In the genomic region with DNA sequence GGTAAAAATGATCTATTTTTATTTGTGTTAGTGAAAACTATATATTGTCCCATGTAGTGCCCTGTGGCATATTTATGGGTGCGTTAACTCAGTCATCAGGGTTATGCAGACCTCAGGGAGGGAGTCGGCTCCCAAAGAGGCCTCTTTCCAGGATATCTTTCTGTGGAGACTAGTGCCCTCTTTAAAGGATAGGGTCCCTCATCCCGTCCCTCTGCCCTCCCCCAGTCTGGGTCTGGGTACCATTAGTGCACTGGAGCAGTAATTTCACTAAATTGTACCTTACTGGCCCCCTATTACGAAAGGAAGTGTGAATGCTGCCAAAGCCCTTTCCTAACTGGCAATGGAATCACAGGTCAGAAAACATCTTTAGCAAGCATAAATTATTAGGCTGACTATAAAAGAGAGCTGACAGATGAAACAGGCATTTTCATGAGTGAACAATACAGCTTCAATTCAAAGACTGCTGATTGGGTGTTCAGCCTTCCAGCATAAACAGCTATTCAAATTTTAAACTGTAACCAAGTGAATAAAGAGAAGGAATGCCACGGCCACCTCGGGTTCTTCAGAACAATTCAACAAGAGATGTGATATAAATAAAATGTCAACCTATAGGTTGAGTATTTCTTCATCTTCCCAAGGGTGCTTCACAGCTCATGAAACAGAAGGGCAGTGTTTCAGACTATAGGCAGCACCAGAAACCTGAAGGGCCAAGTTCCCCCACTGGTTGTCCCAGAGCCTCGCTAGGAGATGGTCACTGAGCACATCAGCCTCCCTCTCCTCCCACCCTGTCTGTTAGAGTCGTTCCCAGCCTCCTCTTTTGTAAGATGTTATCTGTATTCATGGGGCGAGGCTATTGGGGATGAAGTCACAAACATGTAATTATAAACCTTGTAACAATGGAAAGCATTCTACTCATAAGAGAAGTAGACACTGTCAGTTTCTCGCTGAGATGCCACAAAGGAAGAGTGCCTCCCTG, we compare ENCODE assay signal across 28 cellular contexts.
DNase-seq lines count a peak whose midpoint lies in the region; ATAC-seq and TF ChIP-seq lines count a peak whose summit lies in the region.
"Had no signal": no experiment of that assay in that cellular context is flagged by ENCODE, and none has a peak within 500 bp of the region (broad histone marks: within the 10 kb centered on the region; RNA-seq: fewer than 3 reads in every experiment).

No MANE protein-coding gene starts in this region.

- H3K27me3 ChIP-seq in left ventricle myocardium inferior (ENCODE audit: low read depth) (no peaks in the 10 kb centered on the region), esophagus muscularis mucosa (no peaks in the 10 kb centered on the region)
- H3K27me3 ChIP-seq: heart left ventricle, SJCRH30 had no signal

- no peaks in the 10 kb centered on the region for H3K36me3 ChIP-seq in left ventricle myocardium inferior
- H3K36me3 ChIP-seq in esophagus muscularis mucosa = no peaks in the 10 kb centered on the region
- H3K36me3 ChIP-seq: heart left ventricle, lower lobe of right lung, SJCRH30 had no signal

- WGBS in esophagus muscularis mucosa = 66% methylated on average over 10 of the region's 10 CpGs

- no peak overlapping the region for H3K4me3 ChIP-seq in left ventricle myocardium inferior
- no peak overlapping the region for H3K4me3 ChIP-seq in esophagus muscularis mucosa
- H3K4me3 ChIP-seq: A549, GM12878, heart left ventricle, lower lobe of right lung, SJCRH30 had no signal

- peaks cover 2% of the 10 kb centered on the region for H3K4me1 ChIP-seq in left ventricle myocardium inferior
- peaks cover 0 to under 1% (median 0%) of the 10 kb centered on the region in 4 donors for H3K4me1 ChIP-seq in esophagus muscularis mucosa
- H3K4me1 ChIP-seq: A549, lower lobe of right lung, SJCRH30 had no signal

- no peak for TF ChIP-seq CTCF in left ventricle myocardium inferior (IDR thresholded peaks at IDR 0.05; ENCODE audit: borderline replicate concordance)
- TF ChIP-seq CTCF in esophagus muscularis mucosa (IDR thresholded peaks at IDR 0.05) = no peak

- intact Hi-C loops in left ventricle myocardium inferior (cut with micrococcal nuclease) = no loop called here
- intact Hi-C loops in Right ventricle myocardium superior (cut with DNase I) = no loop called here
- intact Hi-C loops in esophagus muscularis mucosa (cut with DNase I) = no loop called here

- no peak for TF ChIP-seq POLR2A in esophagus muscularis mucosa (IDR thresholded peaks at IDR 0.05; ENCODE audit: low read depth)

- DNase-seq in left ventricle myocardium inferior (no peak), Right ventricle myocardium superior (no peak), middle frontal gyrus (ENCODE audit: extremely low spot score, low spot score) (peak; percentile 36), SHP77 treated with DMSO at 0.1 percent for 48 hours (lab: John Stamatoyannopoulos, UW) (no peak), NCI-H524 (lab: John Stamatoyannopoulos, UW) (no peak), esophagus muscularis mucosa (ENCODE audit: extremely low spot score) (no peak)
- DNase-seq: activated CD4-positive, CD25-positive, alpha-beta regulatory T cell; activated CD8-positive, alpha-beta T cell treated with anti-CD3 and anti-CD28 coated beads for 36 hours; activated naive CD4-positive, alpha-beta T cell; activated T-cell treated with anti-CD3 and anti-CD28 coated beads, Interleukin-2, amount 50 U/mL, for 1 hour; amniotic stem cell; CD4-positive, CD25-positive, alpha-beta regulatory T cell; cerebellar nuclear complex; DMS53; effector memory CD8-positive, alpha-beta T cell; HCEC 1CT; heart left ventricle; immature natural killer cell; lower lobe of right lung; NCI-H1694 treated with DMSO at 0.1 percent for 48 hours; NCI-H774; SJCRH30; stimulated activated CD4-positive, alpha-beta T cell treated with anti-CD3 and anti-CD28 coated beads, Interleukin-2, amount 100 ng/mL, for 48 hours; T-helper 2 cell had no signal

- ATAC-seq in Right ventricle myocardium superior (ENCODE audit: poor library complexity) (no peak), HG02884 (IDR thresholded peaks at IDR 0.05; ENCODE audit: unreplicated experiment) (no peak)
- ATAC-seq: A549; activated CD8-positive, alpha-beta T cell treated with anti-CD3 and anti-CD28 coated beads for 36 hours; effector memory CD8-positive, alpha-beta T cell; GM12878; lower lobe of right lung had no signal

- peak overlapping the region; percentile 9 for H3K27ac ChIP-seq in left ventricle myocardium inferior (replicated peaks)
- H3K27ac ChIP-seq in cingulate gyrus (ENCODE audit: low read depth, low read length) = peak overlapping the region; percentile 81
- H3K27ac ChIP-seq in esophagus muscularis mucosa (replicated peaks in 1 of 4) = no peak overlapping the region
- H3K27ac ChIP-seq: A549, heart left ventricle, lower lobe of right lung, SJCRH30 had no signal

- H3K9me3 ChIP-seq in left ventricle myocardium inferior (replicated peaks) (no peaks in the 10 kb centered on the region), esophagus muscularis mucosa (no peaks in the 10 kb centered on the region)
- H3K9me3 ChIP-seq: A549, heart left ventricle, lower lobe of right lung, SJCRH30 had no signal

- no peak for TF ChIP-seq EP300 in esophagus muscularis mucosa (IDR thresholded peaks at IDR 0.05)

Comparison
In these comparisons a context has a peak if more than half of its experiments do, and no peak if none do; other contexts are left out.
1. H3K27ac ChIP-seq: peak in left ventricle myocardium inferior (single experiment) and cingulate gyrus (single experiment); none in esophagus muscularis mucosa (0 of 4).